23 cellular contexts compared by ENCODE assay signal in the genomic region with DNA sequence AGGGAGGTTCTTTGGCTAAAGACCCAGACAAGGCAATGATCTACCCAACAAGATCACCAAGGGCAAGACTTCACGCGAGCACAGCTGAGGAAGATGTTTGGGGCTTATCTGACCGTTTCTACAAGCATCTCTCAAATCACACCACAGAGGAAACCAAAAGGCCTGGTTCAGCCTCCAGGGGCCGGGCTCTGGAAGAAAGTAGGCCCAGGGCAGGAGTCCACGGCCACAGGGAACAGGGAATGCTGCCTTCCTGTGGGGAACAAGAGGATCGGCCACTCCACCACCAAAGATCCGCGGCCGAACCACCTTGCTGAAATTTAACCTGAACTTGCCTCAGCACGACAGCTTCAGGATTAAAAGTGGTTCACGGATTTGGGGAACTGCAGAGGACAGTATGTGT.
DNase-seq lines count a peak whose midpoint lies in the region; TF ChIP-seq lines count a peak whose summit lies in the region.
"Had no signal": no experiment of that assay in that cellular context is flagged by ENCODE, and none has a peak within 500 bp of the region (broad histone marks: within the 10 kb centered on the region; RNA-seq: fewer than 3 reads in every experiment).

No MANE protein-coding gene starts in this region.

- POLR2A ChIA-PET in HEK293T (lab: Yijun Ruan, JAX): no interaction called here

- DNase-seq in activated effector memory CD4-positive, alpha-beta T cell treated with anti-CD3 and anti-CD28 coated beads, Interleukin-2, amount 50 U/mL, for 16 hours: peak; percentile 56
- DNase-seq in activated effector memory CD4-positive, alpha-beta T cell treated with Interleukin-2 at 50 U/mL for 16 hours: no peak
- peak; percentile 32 for DNase-seq in endodermal cell
- no peak for DNase-seq in neuronal stem cell (ENCODE audit: low spot score)
- peak; percentile 10 to 39 for DNase-seq in tibial artery
- no peak for DNase-seq in HEK293T (ENCODE audit: extremely low spot score)
- no peak for DNase-seq in OCI-M2 (lab: John Stamatoyannopoulos, UW; ENCODE audit: unreplicated experiment)
- DNase-seq in NCI-H82 (lab: John Stamatoyannopoulos, UW): no peak
- DNase-seq: 8988T; CD4-positive, alpha-beta memory T cell; DMS 273 treated with DMSO at 0.1 percent for 48 hours; DND-41; IMR-90; NCI-H1105 treated with DMSO at 0.1 percent for 48 hours; NCI-H2029 treated with DMSO at 0.1 percent for 48 hours; NCI-H226; NCI-H510A treated with DMSO at 0.1 percent for 48 hours; NCI-H774 had no signal

- no peak overlapping the region for H2BK12ac ChIP-seq in neuronal stem cell (ENCODE audit: low read length)

- peaks cover 3% of the 10 kb centered on the region for H3K79me1 ChIP-seq in neuronal stem cell (ENCODE audit: low read depth, low read length)

- no peaks in the 10 kb centered on the region for H3K36me3 Mint-ChIP-seq in endodermal cell (ENCODE audit: low read depth)
- H3K36me3 Mint-ChIP-seq: CD4-positive, alpha-beta memory T cell had no signal

- CTCF ChIA-PET in HEK293T (lab: Yijun Ruan, JAX): no interaction called here

- H3K9me3 ChIP-seq in endodermal cell (ENCODE audit: control insufficient read depth, low read length) (peaks cover 83% of the 10 kb centered on the region), neuronal stem cell (replicated peaks in 1 of 2; ENCODE audit: control insufficient read depth in 2 of 2, insufficient read depth in 1 of 2, low read depth in 1 of 2, low read length in 2 of 2) (peaks cover 0 to 11% of the 10 kb centered on the region in 2 donors), tibial artery (no peaks in the 10 kb centered on the region)
- H3K9me3 ChIP-seq: BLaER1 treated with 17β-estradiol and CSF1 and Interleukin-3, amounts not matched to agents 10 nM and 100 nM; Caco-2; HAP-1 had no signal

- H2BK15ac ChIP-seq in neuronal stem cell (ENCODE audit: low read length): no peak overlapping the region

- H3K4me1 Mint-ChIP-seq in endodermal cell: no peaks in the 10 kb centered on the region
- H3K4me1 Mint-ChIP-seq: CD4-positive, alpha-beta memory T cell had no signal

- TF ChIP-seq CTCF in endodermal cell (conservative IDR thresholded peaks at IDR 0.05): no peak
- no peak for TF ChIP-seq CTCF in tibial artery (IDR thresholded peaks at IDR 0.05)

- 83 to 89% methylated on average over 8 to 11 of the region's 11 CpGs for WGBS in endodermal cell (ENCODE audit: insufficient coverage in 1 of 2, insufficient read length in 1 of 2), 2 experiments
- WGBS in neuronal stem cell (ENCODE audit: extremely low coverage in 2 of 2, insufficient read length in 2 of 2, insufficient replicate concordance in 1 of 2), 2 donors: no CpG with 5 or more reads among the region's 11 CpGs

- H3K4me2 ChIP-seq in neuronal stem cell (ENCODE audit: insufficient read depth, low read length, poor library complexity, severe bottlenecking): no peak overlapping the region
- H3K4me2 ChIP-seq: BLaER1 treated with 17β-estradiol and CSF1 and Interleukin-3, amounts not matched to agents 10 nM and 100 nM had no signal

- H3K4ac ChIP-seq in neuronal stem cell (ENCODE audit: low read length): no peak overlapping the region

- H3K36me3 ChIP-seq in endodermal cell (ENCODE audit: control insufficient read depth, insufficient read depth, low read length): no peaks in the 10 kb centered on the region
- peaks cover 0 to 1% of the 10 kb centered on the region in 2 donors for H3K36me3 ChIP-seq in neuronal stem cell (replicated peaks in 1 of 2; ENCODE audit: control insufficient read depth in 2 of 2, insufficient read depth in 2 of 2, low read length in 2 of 2)
- H3K36me3 ChIP-seq in tibial artery: no peaks in the 10 kb centered on the region
- H3K36me3 ChIP-seq: BLaER1 treated with 17β-estradiol and CSF1 and Interleukin-3, amounts not matched to agents 10 nM and 100 nM; HAP-1; SJSA1 had no signal

- no peaks in the 10 kb centered on the region for H3K27me3 Mint-ChIP-seq in endodermal cell (ENCODE audit: insufficient read depth)

- H3K9me3 Mint-ChIP-seq in endodermal cell: no peaks in the 10 kb centered on the region

- H3K9ac ChIP-seq in endodermal cell (ENCODE audit: extremely low read depth, low read length, poor library complexity, severe bottlenecking): no peak overlapping the region
- no peak overlapping the region for H3K9ac ChIP-seq in neuronal stem cell (ENCODE audit: low read depth, low read length, poor library complexity)
- H3K9ac ChIP-seq: BLaER1 treated with 17β-estradiol and CSF1 and Interleukin-3, amounts not matched to agents 10 nM and 100 nM had no signal

- H3K23ac ChIP-seq in neuronal stem cell (ENCODE audit: low read depth, low read length, poor library complexity): no peak overlapping the region

- no peak overlapping the region for H3K4me3 ChIP-seq in endodermal cell (ENCODE audit: low read length)
- H3K4me3 ChIP-seq in neuronal stem cell (ENCODE audit: low read length in 2 of 2): no peak overlapping the region
- no peak overlapping the region for H3K4me3 ChIP-seq in tibial artery
- H3K4me3 ChIP-seq: BLaER1 treated with 17β-estradiol and CSF1 and Interleukin-3, amounts not matched to agents 10 nM and 100 nM; GM12878; HAP-1; SJSA1 had no signal

- H3K4me1 ChIP-seq in endodermal cell (ENCODE audit: control insufficient read depth, insufficient read depth, low read length) (no peaks in the 10 kb centered on the region), neuronal stem cell (ENCODE audit: control insufficient read depth in 2 of 2, insufficient read depth in 1 of 2, low read depth in 1 of 2, low read length in 2 of 2) (peaks cover 0 to 4% of the 10 kb centered on the region in 2 donors), tibial artery (no peaks in the 10 kb centered on the region)
- H3K4me1 ChIP-seq: BLaER1 treated with 17β-estradiol and CSF1 and Interleukin-3, amounts not matched to agents 10 nM and 100 nM; Caco-2; HAP-1; SJSA1 had no signal

- no peak overlapping the region for H2AFZ ChIP-seq in neuronal stem cell (ENCODE audit: low read length)

- H3K18ac ChIP-seq in neuronal stem cell (ENCODE audit: low read length): peak overlapping the region; percentile 40

- no peak overlapping the region for H2AK5ac ChIP-seq in neuronal stem cell (ENCODE audit: low read depth, low read length)

- no peak overlapping the region for H4K91ac ChIP-seq in neuronal stem cell (ENCODE audit: low read depth, low read length, poor library complexity)

- H3K4me3 Mint-ChIP-seq in endodermal cell: no peak overlapping the region
- H3K4me3 Mint-ChIP-seq: CD4-positive, alpha-beta memory T cell had no signal

- no peak overlapping the region for H3K27ac Mint-ChIP-seq in endodermal cell
- H3K27ac Mint-ChIP-seq: CD4-positive, alpha-beta memory T cell had no signal

- no peak overlapping the region for H2BK120ac ChIP-seq in neuronal stem cell (ENCODE audit: low read depth, low read length)

- intact Hi-C loops in tibial artery (cut with DNase I; ENCODE audit: low total_unique reads): no loop called here

- H4K8ac ChIP-seq in neuronal stem cell (ENCODE audit: low read depth, low read length): no peak overlapping the region

- no peak overlapping the region for H2BK5ac ChIP-seq in neuronal stem cell (ENCODE audit: low read length)

- H3K27me3 ChIP-seq in endodermal cell (ENCODE audit: control insufficient read depth, insufficient read depth, low read length, poor library complexity, severe bottlenecking) (no peaks in the 10 kb centered on the region), neuronal stem cell (ENCODE audit: control insufficient read depth in 3 of 3, insufficient read depth in 3 of 3, low read depth in 1 of 3, low read length in 3 of 3) (no peaks in the 10 kb centered on the region), tibial artery (peaks cover 0 to 2% of the 10 kb centered on the region in 2 donors)
- H3K27me3 ChIP-seq: BLaER1 treated with 17β-estradiol and CSF1 and Interleukin-3, amounts not matched to agents 10 nM and 100 nM; SJSA1 had no signal

- H3K14ac ChIP-seq in neuronal stem cell (ENCODE audit: low read length): no peak overlapping the region

- H3K27ac ChIP-seq in endodermal cell (ENCODE audit: low read depth, low read length) (no peak overlapping the region), neuronal stem cell (replicated peaks; ENCODE audit: low read length) (no peak overlapping the region), tibial artery (no peak overlapping the region)
- H3K27ac ChIP-seq: BLaER1 treated with 17β-estradiol and CSF1 and Interleukin-3, amounts not matched to agents 10 nM and 100 nM; SJSA1 had no signal

TF ChIP-seq in HEK293T, 16 proteins besides CTCF, POLR2A, EP300 and RAD21:
- TF ChIP-seq FOXM1 (IDR thresholded peaks at IDR 0.05; ENCODE audit: borderline replicate concordance) (no peak), FOXA1 (IDR thresholded peaks at IDR 0.05) (no peak), FOXK2 (IDR thresholded peaks at IDR 0.05) (no peak), SP1 (IDR thresholded peaks at IDR 0.05) (no peak)

Comparison
In these comparisons a context has a peak if more than half of its experiments do, and no peak if none do; other contexts are left out.
1. DNase-seq: peak in activated effector memory CD4-positive, alpha-beta T cell treated with anti-CD3 and anti-CD28 coated beads, Interleukin-2, amount 50 U/mL, for 16 hours (single experiment), endodermal cell (single experiment) and tibial artery (2 of 2); none in activated effector memory CD4-positive, alpha-beta T cell treated with Interleukin-2 at 50 U/mL for 16 hours (single experiment), neuronal stem cell (single experiment), HEK293T (single experiment), OCI-M2 (single experiment) and NCI-H82 (single experiment).